In genomic region chr17:36188891-36189306, GRCh38 we compare ENCODE assay signal across 8 cellular contexts. TPM values are rescaled to one million over a fixed set of nuclear protein-coding genes. Genes with fewer than 3 reads are reported as not detected.
DNase-seq lines count a peak whose midpoint lies in the region; ATAC-seq, FAIRE-seq and TF ChIP-seq lines count a peak whose summit lies in the region.

No MANE protein-coding gene starts in this region.

- TF ChIP-seq CTCF in DOHH2 (IDR thresholded peaks at IDR 0.05; ENCODE audit: low read depth, low read length, poor library complexity, severe bottlenecking) (no peak), NB4 (IDR thresholded peaks at IDR 0.05; ENCODE audit: low read depth, low read length) (no peak), left ventricle myocardium inferior (IDR thresholded peaks at IDR 0.05; ENCODE audit: borderline replicate concordance) (no peak), PC-3 (conservative IDR thresholded peaks at IDR 0.05; ENCODE audit: low read depth, low read length) (no peak)

- in situ Hi-C loops in HAP-1 (cut with MboI; ENCODE audit: low sequenced_read_pairs): loop anchor here (25.0 kb wide), 1 partner anchor 298 kb away; the partner anchor contains the start of gene ZNHIT3

- no peak overlapping the region for H2AFZ ChIP-seq in PC-3 (ENCODE audit: low read length)

- H3K4me2 ChIP-seq in DOHH2 (ENCODE audit: low read length) (peak overlapping the region; percentile 27; the same call in 1 of the 2 replicates), PC-3 (ENCODE audit: low read length) (no peak overlapping the region)

- H3K36me3 ChIP-seq in DOHH2 (ENCODE audit: control insufficient read depth, low read length) (no peaks in the 10 kb centered on the region), left ventricle myocardium inferior (no peaks in the 10 kb centered on the region), PC-3 (ENCODE audit: low read depth, low read length) (no peaks in the 10 kb centered on the region), HAP-1 (replicated peaks) (no peaks in the 10 kb centered on the region)

- H4K20me1 ChIP-seq in DOHH2 (ENCODE audit: control insufficient read depth, insufficient read depth, low read depth, low read length) (no peaks in the 10 kb centered on the region), PC-3 (ENCODE audit: low read length) (no peaks in the 10 kb centered on the region)

- POLR2A ChIA-PET in PC-3 (lab: Charles Lee; ENCODE audit: unreplicated experiment): no interaction called here

- FAIRE-seq in GM12892 (lab: Jason Lieb, UNC): no peak

- peak; percentile 52 for ATAC-seq in GM21515 (IDR thresholded peaks at IDR 0.05; ENCODE audit: unreplicated experiment)
- no peak for ATAC-seq in PC-3

- peaks cover under 1% of the 10 kb centered on the region; the same call in 1 of the 2 replicates for H3K27me3 ChIP-seq in DOHH2 (ENCODE audit: control insufficient read depth, low read length)
- H3K27me3 ChIP-seq in left ventricle myocardium inferior (ENCODE audit: low read depth): peaks cover 4% of the 10 kb centered on the region
- H3K27me3 ChIP-seq in PC-3 (ENCODE audit: low read length): no peaks in the 10 kb centered on the region
- H3K27me3 ChIP-seq in HAP-1 (ENCODE audit: low read depth): no peaks in the 10 kb centered on the region

- no peak overlapping the region for H3K27ac ChIP-seq in DOHH2 (ENCODE audit: low read depth, low read length)
- peak overlapping the region; percentile 27 for H3K27ac ChIP-seq in left ventricle myocardium inferior (replicated peaks)
- no peak overlapping the region for H3K27ac ChIP-seq in PC-3 (ENCODE audit: low read length)

- no peak for TF ChIP-seq POLR2A in NB4 (IDR thresholded peaks at IDR 0.05; ENCODE audit: extremely low read depth, insufficient read length)
- TF ChIP-seq POLR2A in GM12892 (IDR thresholded peaks at IDR 0.05; ENCODE audit: low read depth, low read length): no peak

- DNase-seq in NB4 (ENCODE audit: low read depth) (peak; percentile 97), left ventricle myocardium inferior (no peak), PC-3 (no peak), NCI-H2081 treated with DMSO at 0.1 percent for 48 hours (lab: John Stamatoyannopoulos, UW) (no peak), GM12892 (ENCODE audit: insufficient read length) (no peak), HAP-1 (ENCODE audit: low spot score in 2 of 2) (no peak)

- H3K9me3 ChIP-seq in DOHH2 (ENCODE audit: control insufficient read depth, insufficient read depth, low read length): no peaks in the 10 kb centered on the region
- no peaks in the 10 kb centered on the region for H3K9me3 ChIP-seq in left ventricle myocardium inferior (replicated peaks)
- H3K9me3 ChIP-seq in PC-3 (ENCODE audit: low read length): no peaks in the 10 kb centered on the region
- H3K9me3 ChIP-seq in HAP-1: no peaks in the 10 kb centered on the region

- no TSS peak for BruUV-seq in PC-3 (replicated peaks; lab: Mats Ljungman, UMichigan)

- no peaks in the 10 kb centered on the region for H3K79me2 ChIP-seq in DOHH2 (ENCODE audit: control insufficient read depth, low read length)
- no peaks in the 10 kb centered on the region for H3K79me2 ChIP-seq in PC-3 (ENCODE audit: low read length)

- intact Hi-C loops in left ventricle myocardium inferior (cut with micrococcal nuclease): no loop called here
- intact Hi-C loops in PC-3 (cut with micrococcal nuclease): no loop called here

- H3K4me1 ChIP-seq in DOHH2 (ENCODE audit: control insufficient read depth, low read length) (peaks cover 20% of the 10 kb centered on the region), left ventricle myocardium inferior (no peaks in the 10 kb centered on the region), PC-3 (ENCODE audit: insufficient read depth, low read length) (no peaks in the 10 kb centered on the region), HAP-1 (no peaks in the 10 kb centered on the region)

- CTCF ChIA-PET in PC-3 (lab: Charles Lee): no interaction called here

- no peaks in the 10 kb centered on the region for H3K9me2 ChIP-seq in DOHH2 (replicated peaks; ENCODE audit: control insufficient read depth, low read length)
- H3K9me2 ChIP-seq in PC-3 (replicated peaks; ENCODE audit: low read length): no peaks in the 10 kb centered on the region

- H3K4me3 ChIP-seq in DOHH2 (ENCODE audit: low read length) (peak overlapping the region; percentile 10; the same call in 1 of the 2 replicates), NB4 (ENCODE audit: low read depth, low read length) (no peak overlapping the region), left ventricle myocardium inferior (no peak overlapping the region), PC-3 (ENCODE audit: low read length) (no peak overlapping the region), HAP-1 (no peak overlapping the region)

- H3F3A ChIP-seq in DOHH2 (ENCODE audit: control insufficient read depth, insufficient read depth): no peaks in the 10 kb centered on the region
- no peaks in the 10 kb centered on the region for H3F3A ChIP-seq in PC-3 (ENCODE audit: low read length, unreplicated experiment)

- no peak overlapping the region for H3K9ac ChIP-seq in PC-3 (ENCODE audit: low read length)

RNA-seq across cellular contexts. Expression of gene CCL3L1, which starts 7.7 kb away (rescaled TPM):
- total RNA-seq in left ventricle myocardium inferior (not detected), PC-3 (2014; rRNA removed) (not detected in 2 replicates)
- 68.8 TPM for polyA plus RNA-seq in GM12892 (2012; ENCODE audit: missing spikeins)

RNA-seq across cellular contexts. Expression of gene TBC1D3B, which starts 12.5 kb away (rescaled TPM):
- 3.4 TPM for total RNA-seq in left ventricle myocardium inferior
- total RNA-seq in PC-3 (2014; rRNA removed): 1.4 and 4.3 TPM in 2 replicates
- polyA plus RNA-seq in GM12892 (2012; ENCODE audit: missing spikeins): 2.0 TPM

RNA-seq across cellular contexts. Expression of gene CCL4L2, which starts 22.0 kb away (rescaled TPM):
- total RNA-seq in left ventricle myocardium inferior: not detected
- total RNA-seq in PC-3 (2014; rRNA removed): not detected in 2 replicates
- 79.6 TPM for polyA plus RNA-seq in GM12892 (2012; ENCODE audit: missing spikeins)
